ENCODE assay signal across 26 cellular contexts in the genomic region with DNA sequence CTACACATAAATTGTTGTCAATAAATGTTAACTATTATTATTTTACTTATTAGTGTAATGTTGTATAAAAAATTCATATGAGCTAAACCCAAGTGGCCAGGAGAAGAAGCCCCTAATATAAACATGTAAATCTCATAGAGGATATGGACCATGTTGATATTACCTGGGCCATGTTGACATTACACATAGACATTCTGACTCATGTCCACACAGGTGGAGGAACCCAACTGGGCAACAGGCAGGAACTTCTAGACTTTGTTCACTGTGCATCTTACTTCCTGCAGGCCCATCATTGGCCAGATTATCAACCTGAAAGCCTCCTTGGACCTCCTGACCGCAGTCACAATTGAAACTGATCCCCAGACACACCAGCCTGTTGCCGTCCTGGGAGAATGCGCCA. TPM values are rescaled to one million over a fixed set of nuclear protein-coding genes. Genes with fewer than 3 reads are reported as not detected.
"Had no signal": no experiment of that assay in that cellular context is flagged by ENCODE, and none has a peak within 500 bp of the region (broad histone marks: within the 10 kb centered on the region; RNA-seq: fewer than 3 reads in every experiment).

No MANE protein-coding gene starts in this region.

- FAIRE-seq: HTR-8/SVneo, RCC 7860 had no signal

- H3K4me1 ChIP-seq: SJCRH30 had no signal

- DNase-seq: KBM-7; MV-4-11; NCI-H1048; NCI-H1105; NCI-H1417; NCI-H1436 treated with DMSO at 0.1 percent for 48 hours; NCI-H1694; NCI-H187 treated with DMSO at 0.1 percent for 48 hours; NCI-H2029 treated with DMSO at 0.1 percent for 48 hours; NCI-H2171 treated with DMSO at 0.1 percent for 48 hours; NCI-H345; NCI-H446 treated with DMSO at 0.1 percent for 48 hours; NCI-H510A treated with DMSO at 0.1 percent for 48 hours; NCI-H526; NCI-H748 treated with DMSO at 0.1 percent for 48 hours; NK-92 treated with Interleukin-12 subunit alpha and Interleukin-12 subunit beta, amount 100 ng/mL, for 24 hours; RPMI8226; SHP77 treated with DMSO at 0.1 percent for 48 hours; SJCRH30; T-helper 1 cell had no signal

- ATAC-seq: SK-N-SH treated with all-trans-retinoic acid at 6 μM for 48 hours had no signal

- H3K36me3 ChIP-seq: SJCRH30 had no signal

- H3K4me3 ChIP-seq: SJCRH30 had no signal

RNA-seq across cellular contexts. Expression of a gene that starts 7.2 kb away (rescaled TPM):
- total RNA-seq: LHCN-M2, MCF 10A, OCI-LY7, SJCRH30 had no signal

RNA-seq across cellular contexts. Expression of a gene that starts 42.0 kb away (rescaled TPM):
- total RNA-seq: LHCN-M2, MCF 10A, OCI-LY7, SJCRH30 had no signal
